ENCODE assay signal across 15 cellular contexts in the genomic region with DNA sequence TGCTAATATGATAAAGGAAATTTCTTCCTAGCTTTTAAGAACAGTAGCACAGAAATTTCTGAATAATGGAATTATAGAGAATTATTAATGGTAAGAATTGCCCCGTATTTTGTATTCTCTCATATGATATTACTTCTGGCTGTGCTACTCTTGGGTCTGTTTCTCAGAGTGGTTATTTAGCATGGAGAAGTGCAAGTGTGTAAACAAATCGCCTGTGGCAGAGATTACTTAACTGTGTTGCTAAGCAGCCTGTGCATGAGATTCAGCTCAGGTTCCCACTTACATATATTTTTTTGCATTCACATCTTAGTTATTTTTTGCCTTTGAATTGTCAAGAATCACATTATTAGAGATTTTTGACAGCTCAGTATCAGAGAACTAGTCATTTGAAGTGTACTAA.
"Had no signal": no experiment of that assay in that cellular context is flagged by ENCODE, and none has a peak within 500 bp of the region (broad histone marks: within the 10 kb centered on the region; RNA-seq: fewer than 3 reads in every experiment).

No MANE protein-coding gene starts in this region.

- DNase-seq: activated CD4-positive, alpha-beta T cell treated with anti-CD3 and anti-CD28 coated beads for 4 hours; activated CD8-positive, alpha-beta memory T cell treated with anti-CD3 and anti-CD28 coated beads, Interleukin-2, amount 50 U/mL, for 48 hours; activated CD8-positive, alpha-beta T cell treated with anti-CD3 and anti-CD28 coated beads, Interleukin-2, amount 10 ng/mL, durations not matched to agents 7 days and 5 days; foreskin keratinocyte; islet precursor cell; mesendoderm; nephron progenitor cell; psoas muscle; spleen; stimulated activated CD4-positive, alpha-beta T cell treated with anti-CD3 and anti-CD28 coated beads, Interleukin-1b, Interleukin-23, amount 100 ng/mL, for 48 hours; stimulated activated naive B cell treated with anti-CD40 and anti-IgM and Interleukin-4, amounts not matched to agents 10 μg/mL and 1 μg/mL and 100 μg/mL, for 72 hours; transverse colon had no signal

- H3K4me1 ChIP-seq: ascending aorta, foreskin keratinocyte, psoas muscle, spleen, transverse colon had no signal

- H3K27ac ChIP-seq: ascending aorta, foreskin keratinocyte, psoas muscle, spleen, transverse colon had no signal

- H3K4me3 ChIP-seq: ascending aorta, psoas muscle, spleen, transverse colon had no signal

- ATAC-seq: activated CD8-positive, alpha-beta T cell treated with anti-CD3 and anti-CD28 coated beads, Interleukin-2, amount 10 ng/mL, durations not matched to agents 7 days and 5 days; foreskin keratinocyte; left lobe of liver; psoas muscle; sciatic nerve; stimulated activated naive B cell treated with anti-CD40 and anti-IgM and Interleukin-4, amounts not matched to agents 10 μg/mL and 1 μg/mL and 100 μg/mL, for 72 hours had no signal

- H3K27me3 ChIP-seq: ascending aorta, foreskin keratinocyte, spleen, transverse colon had no signal

- H3K9me3 ChIP-seq: ascending aorta, psoas muscle, transverse colon had no signal
